In the genomic region with DNA sequence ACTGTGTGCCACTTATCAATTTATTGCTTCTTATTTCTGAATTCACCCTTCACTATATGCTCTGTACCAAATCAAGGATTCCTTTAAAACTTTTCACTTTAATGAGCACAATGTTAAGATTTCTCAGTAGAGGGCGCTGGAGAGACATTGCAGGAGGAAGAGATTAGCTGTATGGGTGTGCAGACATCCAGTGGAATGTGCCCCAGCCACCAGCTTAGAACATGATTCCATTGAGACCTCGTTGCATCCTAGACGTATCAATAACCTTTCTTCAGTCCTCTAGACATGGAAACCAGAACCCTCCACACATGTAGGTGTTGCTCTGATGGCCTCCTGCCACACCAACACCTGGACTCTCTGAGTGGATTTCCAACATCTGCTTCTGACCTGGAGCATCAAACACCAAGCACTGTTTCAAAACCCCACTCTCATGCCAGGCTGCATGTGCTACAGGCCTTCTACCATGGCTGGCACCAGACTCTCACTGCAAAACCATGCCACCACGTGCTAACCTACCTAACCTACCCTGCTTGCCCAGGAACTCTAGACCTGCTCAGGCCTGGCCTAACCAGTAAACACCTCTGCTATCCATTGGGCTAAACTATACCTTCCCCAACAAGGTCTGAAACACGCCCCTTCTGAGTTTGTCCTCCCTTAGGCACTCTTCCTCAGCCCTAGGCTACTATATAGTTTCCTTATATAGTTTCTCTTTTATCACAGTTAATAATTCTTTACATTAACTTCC, we compare ENCODE assay signal across 8 cellular contexts.
DNase-seq lines count a peak whose midpoint lies in the region; ATAC-seq, FAIRE-seq and TF ChIP-seq lines count a peak whose summit lies in the region.

No MANE protein-coding gene starts in this region.

- peaks cover 3% of the 10 kb centered on the region for H3K4me1 Mint-ChIP-seq in neural crest cell

- H3K27me3 Mint-ChIP-seq in neural crest cell (ENCODE audit: low read depth) = no peaks in the 10 kb centered on the region

- H3K9me3 ChIP-seq in MG63 = no peaks in the 10 kb centered on the region

- peak; percentile 71 for TF ChIP-seq CTCF in neural crest cell (conservative IDR thresholded peaks at IDR 0.05)

- FAIRE-seq in GM12891 (lab: Jason Lieb, UNC) = peak; percentile 68

- H3K36me3 ChIP-seq in MG63 = no peaks in the 10 kb centered on the region

- H3K4me3 Mint-ChIP-seq in neural crest cell = no peak overlapping the region

- peak; percentile 54 for ATAC-seq in HG03039 (IDR thresholded peaks at IDR 0.05; ENCODE audit: unreplicated experiment)
- no peak for ATAC-seq in GM18873 (IDR thresholded peaks at IDR 0.05; ENCODE audit: low FRiP score, unreplicated experiment)

- H3K9me3 Mint-ChIP-seq in neural crest cell = peaks cover 18% of the 10 kb centered on the region

- no peak overlapping the region for H3K4me3 ChIP-seq in MG63

- H3K36me3 Mint-ChIP-seq in neural crest cell (ENCODE audit: low read depth) = peaks cover 9% of the 10 kb centered on the region

- no peak overlapping the region for H3K27ac Mint-ChIP-seq in neural crest cell (ENCODE audit: unreplicated experiment)

- DNase-seq in AG08395 (ENCODE audit: low spot score) = peak; percentile 7
- DNase-seq in GM12891 (ENCODE audit: insufficient read length, low spot score) = peak; percentile 6
- peak; percentile 24 for DNase-seq in NCI-H526 treated with DMSO at 0.1 percent for 48 hours (lab: John Stamatoyannopoulos, UW)
- DNase-seq in cerebellar cortex (ENCODE audit: low spot score) = peak; percentile 35
- peak; percentile 5 for DNase-seq in neural crest cell (ENCODE audit: low read depth, low spot score)
- DNase-seq in MG63 = no peak

- TF ChIP-seq POLR2A in GM12891 (IDR thresholded peaks at IDR 0.05; ENCODE audit: low read depth, low read length) = no peak

- H3K27me3 ChIP-seq in MG63 = no peaks in the 10 kb centered on the region

TF ChIP-seq in GM12891, 5 proteins besides CTCF, POLR2A, EP300 and RAD21:
- TF ChIP-seq POLR2AphosphoS5 (IDR thresholded peaks at IDR 0.05; ENCODE audit: low read depth, low read length) (no peak), TAF1 (IDR thresholded peaks at IDR 0.05; ENCODE audit: low read depth, low read length) (no peak)
